In genomic region chr1:245690946-245691456, GRCh38 we compare ENCODE assay signal across 21 cellular contexts.
"Had no signal": no experiment of that assay in that cellular context is flagged by ENCODE, and none has a peak within 500 bp of the region (broad histone marks: within the 10 kb centered on the region; RNA-seq: fewer than 3 reads in every experiment).

No MANE protein-coding gene starts in this region.

- H3K36me3 ChIP-seq: heart right ventricle, lower lobe of right lung, neural progenitor cell, sigmoid colon, upper lobe of left lung had no signal

- H3K4me2 ChIP-seq: neural progenitor cell, smooth muscle cell had no signal

- H2AFZ ChIP-seq: neural progenitor cell had no signal

- H3K9me3 ChIP-seq: lower lobe of right lung, sigmoid colon, upper lobe of left lung had no signal

- H3K9ac ChIP-seq: neural progenitor cell had no signal

- FAIRE-seq: bronchial epithelial cell had no signal

- ATAC-seq: activated T-helper 17 cell treated with anti-CD3 and anti-CD28 coated beads, Interleukin-2, amount 50 U/mL, for 72 hours; lower lobe of right lung; naive thymus-derived CD8-positive, alpha-beta T cell; stimulated activated naive CD8-positive, alpha-beta T cell treated with anti-CD3 and anti-CD28 coated beads, Interleukin-15, Interleukin-2, amounts not matched to agents 100 U/mL and 50 U/mL, for 24 hours; WTC11 had no signal

- H3K27me3 ChIP-seq: sigmoid colon, upper lobe of left lung had no signal

- H3K4me3 ChIP-seq: coronary artery, heart right ventricle, lower lobe of right lung, neural progenitor cell, sigmoid colon, smooth muscle cell, upper lobe of left lung had no signal

- DNase-seq: activated naive CD4-positive, alpha-beta T cell treated with Interleukin-2 at 50 U/mL for 16 hours; activated naive CD8-positive, alpha-beta T cell treated with anti-CD3 and anti-CD28 coated beads for 36 hours; activated T-cell treated with anti-CD3 and anti-CD28 coated beads, Interleukin-2, amount 50 U/mL, for 1 hour; heart right ventricle; islet precursor cell; left cardiac atrium; lower lobe of right lung; naive thymus-derived CD8-positive, alpha-beta T cell; retina; sigmoid colon; stimulated activated CD4-positive, alpha-beta T cell treated with anti-CD3 and anti-CD28 coated beads, Interleukin-4, amount 100 ng/mL, for 24 hours; stimulated activated naive CD8-positive, alpha-beta T cell treated with anti-CD3 and anti-CD28 coated beads, Interleukin-15, Interleukin-2, amounts not matched to agents 100 U/mL and 50 U/mL, for 24 hours; T-helper 1 cell; T-helper 9 cell; upper lobe of left lung had no signal

- H3K4me1 ChIP-seq: heart right ventricle, lower lobe of right lung, neural progenitor cell, sigmoid colon had no signal

- H3K27ac ChIP-seq: coronary artery, heart right ventricle, lower lobe of right lung, neural progenitor cell, sigmoid colon, upper lobe of left lung had no signal
